In genomic region chr14:91177073-91177796, GRCh38 we compare ENCODE assay signal across 8 cellular contexts.
DNase-seq lines count a peak whose midpoint lies in the region; ATAC-seq and TF ChIP-seq lines count a peak whose summit lies in the region.

No MANE protein-coding gene starts in this region.

- no peak for TF ChIP-seq POLR2A in upper lobe of left lung (IDR thresholded peaks at IDR 0.05)

- intact Hi-C loops in activated T-helper 1 cell treated with anti-CD3 and anti-CD28 coated beads, Interleukin-12 subunit alpha, Interleukin-12 subunit beta, Interleukin-2, Interleukin-4 antibody, amounts not matched to agents 30 ng/mL and 10 ng/mL and 1 ng/mL, durations not matched to agents 14 hours and 24 hours and 36 hours (cut with micrococcal nuclease), result loop anchor here (1.0 kb wide), 8 partner anchors 17 to 274 kb away; no protein-coding TSS in a partner anchor

- no peak overlapping the region for H4K12ac ChIP-seq in trophoblast cell (ENCODE audit: low read depth, low read length)

- H3K27me3 ChIP-seq in trophoblast cell (ENCODE audit: insufficient read depth, low read length) (no peaks in the 10 kb centered on the region), upper lobe of left lung (no peaks in the 10 kb centered on the region)

- H2BK12ac ChIP-seq in trophoblast cell (ENCODE audit: low read length), result no peak overlapping the region

- H3K27ac ChIP-seq in trophoblast cell (ENCODE audit: low read depth, low read length) (no peak overlapping the region), upper lobe of left lung (peak overlapping the region in 3 of 4 donors; percentile 3 to 43 (median 15))

- TF ChIP-seq EP300 in upper lobe of left lung (IDR thresholded peaks at IDR 0.05), result no peak

- H3K4me3 Mint-ChIP-seq in activated T-helper 1 cell treated with anti-CD3 and anti-CD28 coated beads, Interleukin-12 subunit alpha, Interleukin-12 subunit beta, Interleukin-2, Interleukin-4 antibody, amounts not matched to agents 30 ng/mL and 10 ng/mL and 1 ng/mL, durations not matched to agents 14 hours and 24 hours and 36 hours, result no peak overlapping the region

- H3K27ac Mint-ChIP-seq in activated T-helper 1 cell treated with anti-CD3 and anti-CD28 coated beads, Interleukin-12 subunit alpha, Interleukin-12 subunit beta, Interleukin-2, Interleukin-4 antibody, amounts not matched to agents 30 ng/mL and 10 ng/mL and 1 ng/mL, durations not matched to agents 14 hours and 24 hours and 36 hours, result peak overlapping the region; percentile 86

- H2BK5ac ChIP-seq in trophoblast cell (ENCODE audit: low read depth, low read length, poor library complexity), result no peak overlapping the region

- no peaks in the 10 kb centered on the region for H3K27me3 Mint-ChIP-seq in activated T-helper 1 cell treated with anti-CD3 and anti-CD28 coated beads, Interleukin-12 subunit alpha, Interleukin-12 subunit beta, Interleukin-2, Interleukin-4 antibody, amounts not matched to agents 30 ng/mL and 10 ng/mL and 1 ng/mL, durations not matched to agents 14 hours and 24 hours and 36 hours (ENCODE audit: insufficient read depth)

- no peak overlapping the region for H3K4ac ChIP-seq in trophoblast cell (ENCODE audit: low read depth, low read length)

- H3K4me2 ChIP-seq in trophoblast cell (ENCODE audit: low read length), result no peak overlapping the region

- H4K8ac ChIP-seq in trophoblast cell (ENCODE audit: low read depth, low read length), result no peak overlapping the region

- H3K36me3 Mint-ChIP-seq in activated T-helper 1 cell treated with anti-CD3 and anti-CD28 coated beads, Interleukin-12 subunit alpha, Interleukin-12 subunit beta, Interleukin-2, Interleukin-4 antibody, amounts not matched to agents 30 ng/mL and 10 ng/mL and 1 ng/mL, durations not matched to agents 14 hours and 24 hours and 36 hours (ENCODE audit: low read depth), result peaks cover 34% of the 10 kb centered on the region

- no peak overlapping the region for H2AFZ ChIP-seq in trophoblast cell (ENCODE audit: insufficient read depth, low read length, poor library complexity)

- H3K36me3 ChIP-seq in trophoblast cell (ENCODE audit: control insufficient read depth in 1 of 2, insufficient read depth in 2 of 2, low read length in 2 of 2), result no peaks in the 10 kb centered on the region
- peaks cover 9 to 55% (median 32%) of the 10 kb centered on the region in 4 donors for H3K36me3 ChIP-seq in upper lobe of left lung

- H3K23ac ChIP-seq in trophoblast cell (ENCODE audit: low read length), result no peak overlapping the region

- peak overlapping the region; percentile 26 for H3K14ac ChIP-seq in trophoblast cell (ENCODE audit: low read length)

- ATAC-seq in upper lobe of left lung (ENCODE audit: low FRiP score in 2 of 2) (peak; percentile 75 to 76), GM19328 (IDR thresholded peaks at IDR 0.05; ENCODE audit: unreplicated experiment) (no peak)

- H3K4me1 Mint-ChIP-seq in activated T-helper 1 cell treated with anti-CD3 and anti-CD28 coated beads, Interleukin-12 subunit alpha, Interleukin-12 subunit beta, Interleukin-2, Interleukin-4 antibody, amounts not matched to agents 30 ng/mL and 10 ng/mL and 1 ng/mL, durations not matched to agents 14 hours and 24 hours and 36 hours (ENCODE audit: low read depth), result peaks cover 35% of the 10 kb centered on the region

- H3K9me3 ChIP-seq in trophoblast cell (ENCODE audit: insufficient read depth, low read depth, low read length) (peaks cover 2% of the 10 kb centered on the region), upper lobe of left lung (no peaks in the 10 kb centered on the region)

- no peaks in the 10 kb centered on the region for H3K79me1 ChIP-seq in trophoblast cell (ENCODE audit: low read length)

- peak overlapping the region; percentile 15 for H2AK5ac ChIP-seq in trophoblast cell (ENCODE audit: low read length)

- no peaks in the 10 kb centered on the region for H3K79me2 ChIP-seq in trophoblast cell (ENCODE audit: control insufficient read depth, insufficient read depth, low read length, poor library complexity)

- H2BK120ac ChIP-seq in trophoblast cell (ENCODE audit: insufficient read depth, low read length, poor library complexity), result no peak overlapping the region

- TF ChIP-seq CTCF in GM12864 (IDR thresholded peaks at IDR 0.05; ENCODE audit: low read depth, low read length, missing control alignments), result peak; percentile 75
- TF ChIP-seq CTCF in LNCAP (IDR thresholded peaks at IDR 0.05), result peak; percentile 86
- TF ChIP-seq CTCF in fibroblast of villous mesenchyme (IDR thresholded peaks at IDR 0.05; ENCODE audit: insufficient read depth, low read depth, low read length), result peak; percentile 84
- TF ChIP-seq CTCF in upper lobe of left lung (IDR thresholded peaks at IDR 0.05), result peak; percentile 68 to 89 (median 83)

- H3K4me3 ChIP-seq in GM12864 (ENCODE audit: low read depth, low read length) (no peak overlapping the region), fibroblast of villous mesenchyme (ENCODE audit: low read depth, low read length) (no peak overlapping the region), trophoblast cell (ENCODE audit: low read depth, low read length) (no peak overlapping the region), upper lobe of left lung (no peak overlapping the region)

- DNase-seq in GM12864 (ENCODE audit: low read depth) (peak; percentile 35), RPMI7951 (ENCODE audit: low read depth) (peak; percentile 69), fibroblast of villous mesenchyme (ENCODE audit: low read depth) (peak; percentile 80), trophoblast cell (peak; percentile 45 to 82), upper lobe of left lung (peak in 1 of 2 donors; percentile 61)
- peak; percentile 64 for DNase-seq in activated T-helper 1 cell treated with anti-CD3 and anti-CD28 coated beads, Interleukin-12 subunit alpha, Interleukin-12 subunit beta, Interleukin-2, Interleukin-4 antibody, amounts not matched to agents 30 ng/mL and 10 ng/mL and 1 ng/mL, durations not matched to agents 14 hours and 24 hours and 36 hours (ENCODE audit: low spot score)

- WGBS in trophoblast cell (ENCODE audit: extremely low coverage, insufficient coverage, insufficient read length), result no CpG with 5 or more reads among the region's 10 CpGs
- 65 to 67% methylated on average over 10 of the region's 10 CpGs for WGBS in upper lobe of left lung, 2 donors

- no peaks in the 10 kb centered on the region for H3K9me3 Mint-ChIP-seq in activated T-helper 1 cell treated with anti-CD3 and anti-CD28 coated beads, Interleukin-12 subunit alpha, Interleukin-12 subunit beta, Interleukin-2, Interleukin-4 antibody, amounts not matched to agents 30 ng/mL and 10 ng/mL and 1 ng/mL, durations not matched to agents 14 hours and 24 hours and 36 hours

- H3K4me1 ChIP-seq in trophoblast cell (ENCODE audit: control insufficient read depth in 1 of 2, insufficient read depth in 2 of 2, low read length in 2 of 2) (no peaks in the 10 kb centered on the region), upper lobe of left lung (peaks cover 0 to 8% (median 6%) of the 10 kb centered on the region in 4 donors)

- no peak overlapping the region for H3K9ac ChIP-seq in trophoblast cell (ENCODE audit: low read length)

- H3K18ac ChIP-seq in trophoblast cell (ENCODE audit: low read length), result no peak overlapping the region

- no peak overlapping the region for H4K91ac ChIP-seq in trophoblast cell (ENCODE audit: low read depth, low read length)
